Comparison of ENCODE assay signal across 40 cellular contexts in genomic region chr3:63719796-63720445, GRCh38.
"Had no signal": no experiment of that assay in that cellular context is flagged by ENCODE, and none has a peak within 500 bp of the region (broad histone marks: within the 10 kb centered on the region; RNA-seq: fewer than 3 reads in every experiment).

No MANE protein-coding gene starts in this region.

- DNase-seq: activated effector memory CD4-positive, alpha-beta T cell treated with anti-CD3 and anti-CD28 coated beads, Interleukin-2, amount 50 U/mL, for 16 hours; activated effector memory CD4-positive, alpha-beta T cell treated with Interleukin-2 at 50 U/mL for 16 hours; activated gamma-delta T cell; activated gamma-delta T cell treated with Interleukin-2 at 50 U/mL for 16 hours; activated naive CD4-positive, alpha-beta T cell; activated naive CD4-positive, alpha-beta T cell treated with anti-CD3 and anti-CD28 coated beads for 36 hours; activated naive CD4-positive, alpha-beta T cell treated with anti-CD3 and anti-CD28 coated beads, Interleukin-2, amount 10 ng/mL, durations not matched to agents 7 days and 5 days; activated naive CD4-positive, alpha-beta T cell treated with anti-CD3 and anti-CD28 coated beads, Interleukin-2, amount 50 U/mL, for 16 hours; activated naive CD4-positive, alpha-beta T cell treated with Interleukin-2 at 50 U/mL for 16 hours; activated naive CD8-positive, alpha-beta T cell treated with anti-CD3 and anti-CD28 coated beads for 36 hours; activated naive CD8-positive, alpha-beta T cell treated with anti-CD3 and anti-CD28 coated beads, Interleukin-2, amount 10 ng/mL, durations not matched to agents 7 days and 5 days; activated naive CD8-positive, alpha-beta T cell treated with anti-CD3 and anti-CD28 coated beads, Interleukin-2, amount 50 U/mL, for 24 hours; activated T-cell treated with anti-CD3 and anti-CD28 coated beads, Interleukin-2, amount 50 U/mL, for 1 hour; activated T-cell treated with anti-CD3 and anti-CD28 coated beads, Interleukin-2, amount 50 U/mL, for 24 hours; activated T-cell treated with anti-CD3 and anti-CD28 coated beads, Interleukin-2, amount 50 U/mL, for 4 hours; activated T-cell treated with anti-CD3 and anti-CD28 coated beads, Interleukin-2, amount 50 U/mL, for 48 hours; activated T-cell treated with anti-CD3 and anti-CD28 coated beads, Interleukin-2, amount 50 U/mL, for 72 hours; adrenal gland; amniotic stem cell; amygdala; anterior cingulate cortex; aorta; body of pancreas; brain microvascular endothelial cell; caudate nucleus; central memory CD4-positive, alpha-beta T cell; cerebellar nuclear complex had no signal

- H3K4me3 ChIP-seq: adrenal gland, ascending aorta, body of pancreas, breast epithelium, cardiac muscle cell had no signal

- H3K4me3 Mint-ChIP-seq: activated naive CD4-positive, alpha-beta T cell treated with anti-CD3 and anti-CD28 coated beads for 36 hours; activated naive CD4-positive, alpha-beta T cell treated with anti-CD3 and anti-CD28 coated beads, Interleukin-2, amount 10 ng/mL, durations not matched to agents 7 days and 5 days; activated naive CD4-positive, alpha-beta T cell treated with anti-CD3 and anti-CD28 coated beads, Interleukin-2, amount 50 U/mL, for 24 hours; activated naive CD8-positive, alpha-beta T cell; activated naive CD8-positive, alpha-beta T cell treated with anti-CD3 and anti-CD28 coated beads for 36 hours; activated naive CD8-positive, alpha-beta T cell treated with anti-CD3 and anti-CD28 coated beads, Interleukin-2, amount 10 ng/mL, durations not matched to agents 7 days and 5 days; activated naive CD8-positive, alpha-beta T cell treated with anti-CD3 and anti-CD28 coated beads, Interleukin-2, amount 50 U/mL, for 24 hours; activated T-cell treated with anti-CD3 and anti-CD28 coated beads, Interleukin-2, amount 50 U/mL, for 24 hours; activated T-cell treated with anti-CD3 and anti-CD28 coated beads, Interleukin-2, amount 50 U/mL, for 4 hours; activated T-cell treated with anti-CD3 and anti-CD28 coated beads, Interleukin-2, amount 50 U/mL, for 72 hours; activated T-helper 1 cell treated with anti-CD3 and anti-CD28 coated beads, Interleukin-12 subunit alpha, Interleukin-12 subunit beta, Interleukin-2, Interleukin-4 antibody, amounts not matched to agents 30 ng/mL and 10 ng/mL and 1 ng/mL, durations not matched to agents 14 hours and 24 hours and 36 hours; activated T-helper 17 cell treated with anti-CD3 and anti-CD28 coated beads, Interleukin-2, amount 50 U/mL, for 72 hours; brain; central memory CD8-positive, alpha-beta T cell had no signal

- H3K9me3 Mint-ChIP-seq: activated naive CD4-positive, alpha-beta T cell treated with anti-CD3 and anti-CD28 coated beads, Interleukin-2, amount 10 ng/mL, durations not matched to agents 7 days and 5 days; activated naive CD8-positive, alpha-beta T cell treated with anti-CD3 and anti-CD28 coated beads, Interleukin-2, amount 10 ng/mL, durations not matched to agents 7 days and 5 days; activated T-helper 1 cell treated with anti-CD3 and anti-CD28 coated beads, Interleukin-12 subunit alpha, Interleukin-12 subunit beta, Interleukin-2, Interleukin-4 antibody, amounts not matched to agents 30 ng/mL and 10 ng/mL and 1 ng/mL, durations not matched to agents 14 hours and 24 hours and 36 hours; activated T-helper 17 cell treated with anti-CD3 and anti-CD28 coated beads, Interleukin-2, amount 50 U/mL, for 72 hours; activated T-helper 2 cell treated with anti-CD3 and anti-CD28 coated beads, Interferon-gamma antibody, Interleukin-2, Interleukin-4, amounts not matched to agents 10 μg/mL and 5 μg/mL and 100 μg/mL, durations not matched to agents 14 hours and 24 hours and 36 hours had no signal

- H3K36me3 ChIP-seq: adrenal gland, ascending aorta, brain microvascular endothelial cell, breast epithelium, cardiac muscle cell had no signal

- H3K36me3 Mint-ChIP-seq: activated naive CD4-positive, alpha-beta T cell treated with anti-CD3 and anti-CD28 coated beads, Interleukin-2, amount 10 ng/mL, durations not matched to agents 7 days and 5 days; activated naive CD4-positive, alpha-beta T cell treated with anti-CD3 and anti-CD28 coated beads, Interleukin-2, amount 50 U/mL, for 24 hours; activated naive CD4-positive, alpha-beta T cell treated with anti-CD3 and anti-CD28 coated beads, Interleukin-2, amount 50 U/mL, for 72 hours; activated naive CD8-positive, alpha-beta T cell; activated naive CD8-positive, alpha-beta T cell treated with anti-CD3 and anti-CD28 coated beads for 36 hours; activated naive CD8-positive, alpha-beta T cell treated with anti-CD3 and anti-CD28 coated beads, Interleukin-2, amount 10 ng/mL, durations not matched to agents 7 days and 5 days; brain had no signal

- H3K27me3 ChIP-seq: adrenal gland, ascending aorta, body of pancreas, brain microvascular endothelial cell, breast epithelium, cardiac muscle cell had no signal

- ATAC-seq: activated naive CD4-positive, alpha-beta T cell treated with anti-CD3 and anti-CD28 coated beads, Interleukin-2, amount 50 U/mL, for 72 hours; activated naive CD8-positive, alpha-beta T cell treated with anti-CD3 and anti-CD28 coated beads, Interleukin-2, amount 50 U/mL, for 24 hours; activated T-cell treated with anti-CD3 and anti-CD28 coated beads, Interleukin-2, amount 50 U/mL, for 4 hours; activated T-cell treated with anti-CD3 and anti-CD28 coated beads, Interleukin-2, amount 50 U/mL, for 72 hours; activated T-helper 17 cell treated with anti-CD3 and anti-CD28 coated beads, Interleukin-2, amount 50 U/mL, for 72 hours; body of pancreas had no signal

- H3K9me3 ChIP-seq: adrenal gland had no signal

- H3K4me1 Mint-ChIP-seq: activated naive CD4-positive, alpha-beta T cell treated with anti-CD3 and anti-CD28 coated beads, Interleukin-2, amount 10 ng/mL, durations not matched to agents 7 days and 5 days; activated naive CD4-positive, alpha-beta T cell treated with anti-CD3 and anti-CD28 coated beads, Interleukin-2, amount 50 U/mL, for 24 hours; activated naive CD8-positive, alpha-beta T cell treated with anti-CD3 and anti-CD28 coated beads for 36 hours; activated naive CD8-positive, alpha-beta T cell treated with anti-CD3 and anti-CD28 coated beads, Interleukin-2, amount 10 ng/mL, durations not matched to agents 7 days and 5 days; activated naive CD8-positive, alpha-beta T cell treated with anti-CD3 and anti-CD28 coated beads, Interleukin-2, amount 50 U/mL, for 24 hours; activated T-helper 17 cell treated with anti-CD3 and anti-CD28 coated beads, Interleukin-2, amount 50 U/mL, for 72 hours; brain; central memory CD8-positive, alpha-beta T cell had no signal

- FAIRE-seq: astrocyte, bronchial epithelial cell had no signal

- H3K27ac Mint-ChIP-seq: activated naive CD4-positive, alpha-beta T cell treated with anti-CD3 and anti-CD28 coated beads for 36 hours; activated naive CD4-positive, alpha-beta T cell treated with anti-CD3 and anti-CD28 coated beads, Interleukin-2, amount 10 ng/mL, durations not matched to agents 7 days and 5 days; activated naive CD4-positive, alpha-beta T cell treated with anti-CD3 and anti-CD28 coated beads, Interleukin-2, amount 50 U/mL, for 72 hours; activated naive CD8-positive, alpha-beta T cell; activated naive CD8-positive, alpha-beta T cell treated with anti-CD3 and anti-CD28 coated beads for 36 hours; activated naive CD8-positive, alpha-beta T cell treated with anti-CD3 and anti-CD28 coated beads, Interleukin-2, amount 10 ng/mL, durations not matched to agents 7 days and 5 days; activated naive CD8-positive, alpha-beta T cell treated with anti-CD3 and anti-CD28 coated beads, Interleukin-2, amount 50 U/mL, for 24 hours; activated T-cell treated with anti-CD3 and anti-CD28 coated beads, Interleukin-2, amount 50 U/mL, for 24 hours; activated T-cell treated with anti-CD3 and anti-CD28 coated beads, Interleukin-2, amount 50 U/mL, for 72 hours; activated T-helper 1 cell treated with anti-CD3 and anti-CD28 coated beads, Interleukin-12 subunit alpha, Interleukin-12 subunit beta, Interleukin-2, Interleukin-4 antibody, amounts not matched to agents 30 ng/mL and 10 ng/mL and 1 ng/mL, durations not matched to agents 14 hours and 24 hours and 36 hours; activated T-helper 17 cell treated with anti-CD3 and anti-CD28 coated beads, Interleukin-2, amount 50 U/mL, for 72 hours; activated T-helper 2 cell treated with anti-CD3 and anti-CD28 coated beads, Interferon-gamma antibody, Interleukin-2, Interleukin-4, amounts not matched to agents 10 μg/mL and 5 μg/mL and 100 μg/mL, durations not matched to agents 14 hours and 24 hours and 36 hours; brain had no signal

- H3K27me3 Mint-ChIP-seq: activated naive CD4-positive, alpha-beta T cell treated with anti-CD3 and anti-CD28 coated beads, Interleukin-2, amount 10 ng/mL, durations not matched to agents 7 days and 5 days had no signal

- H3K27ac ChIP-seq: adrenal gland, ascending aorta, body of pancreas, brain microvascular endothelial cell, breast epithelium, cardiac muscle cell had no signal

- H3K4me1 ChIP-seq: adrenal gland, ascending aorta, breast epithelium had no signal
